ENCODE assay signal across 1 cellular context in genomic region chr19:48819366-48819816, GRCh38.
TF ChIP-seq lines count a peak whose summit lies in the region.

No MANE protein-coding gene starts in this region.

TF ChIP-seq in liver, 16 proteins besides CTCF, POLR2A, EP300 and RAD21 (continued from another document):
- peak; percentile 94 for TF ChIP-seq ZBTB33 (IDR thresholded peaks at IDR 0.05)
- TF ChIP-seq EGR1 (IDR thresholded peaks at IDR 0.05; ENCODE audit: low read depth in 2 of 2) = peak; percentile 54 to 96
- TF ChIP-seq SP1 (IDR thresholded peaks at IDR 0.05) = peak; percentile 92
- peak; percentile 95 to 98 for TF ChIP-seq RXRA (IDR thresholded peaks at IDR 0.05)
- peak; percentile 91 for TF ChIP-seq YY1 (IDR thresholded peaks at IDR 0.05)
- peak; percentile 88 for TF ChIP-seq FOXA1 (IDR thresholded peaks at IDR 0.05)
